ENCODE assay signal across 11 cellular contexts in the genomic region with DNA sequence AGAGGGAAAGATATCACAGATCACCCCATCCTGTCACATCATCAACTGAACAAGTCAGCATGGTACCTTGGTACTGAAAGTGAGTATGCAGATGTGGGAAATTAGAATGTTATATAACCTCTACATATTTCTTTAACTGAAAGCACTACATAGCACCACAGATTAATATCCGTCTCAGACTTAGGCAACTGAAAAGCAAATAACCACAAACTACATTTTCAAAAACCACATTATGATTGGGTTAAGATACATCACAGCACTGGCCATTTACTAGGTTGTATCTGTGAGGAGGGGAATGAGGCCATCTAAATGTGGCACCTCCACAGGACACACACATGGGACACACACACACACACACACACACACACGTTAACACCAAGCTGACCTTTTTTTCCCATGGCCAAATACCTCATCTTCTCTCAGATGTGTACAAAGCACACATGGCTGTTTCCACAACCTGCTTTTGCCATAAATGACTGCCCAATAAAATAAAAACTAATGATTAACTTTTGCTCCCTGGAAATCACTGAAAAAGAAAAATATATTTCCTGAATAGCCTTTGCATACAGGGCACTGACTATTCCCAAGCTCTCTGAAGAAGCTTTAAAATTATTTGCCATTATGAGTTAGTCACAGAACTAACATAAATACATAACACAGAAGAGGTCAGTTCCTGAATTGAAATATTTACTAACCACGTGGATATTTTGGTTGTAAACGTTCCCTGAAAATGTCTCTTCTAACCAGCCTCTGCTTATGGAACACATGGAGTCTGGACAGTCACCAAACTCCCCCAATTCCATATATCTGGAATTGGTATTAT.
A peak's percentile ranks its signal among the peaks of the same experiment; 100 is the strongest.
DNase-seq lines count a peak whose midpoint lies in the region; ATAC-seq and TF ChIP-seq lines count a peak whose summit lies in the region.
"Had no signal": no experiment of that assay in that cellular context is flagged by ENCODE, and none has a peak within 500 bp of the region (broad histone marks: within the 10 kb centered on the region; RNA-seq: fewer than 3 reads in every experiment).

No MANE protein-coding gene starts in this region.

- no peaks in the 10 kb centered on the region for H3K4me1 ChIP-seq in suprapubic skin

- TF ChIP-seq CTCF in suprapubic skin (IDR thresholded peaks at IDR 0.05) (no peak), foreskin fibroblast (IDR thresholded peaks at IDR 0.05; ENCODE audit: low read depth, low read length) (no peak)

- TF ChIP-seq EP300 in suprapubic skin (IDR thresholded peaks at IDR 0.05), result no peak

- peak; percentile 33 for ATAC-seq in GM18502 (IDR thresholded peaks at IDR 0.05; ENCODE audit: poor library complexity, unreplicated experiment)
- ATAC-seq in GM21447 (IDR thresholded peaks at IDR 0.05; ENCODE audit: unreplicated experiment), result peak; percentile 49
- ATAC-seq in HG03432 (IDR thresholded peaks at IDR 0.05; ENCODE audit: unreplicated experiment), result peak; percentile 72
- ATAC-seq in SK-N-SH treated with all-trans-retinoic acid at 6 μM for 48 hours, result no peak

- peaks cover 41 to 48% of the 10 kb centered on the region in 2 donors for H3K4me1 Mint-ChIP-seq in immature natural killer cell

- H3K9me3 Mint-ChIP-seq in immature natural killer cell, result no peaks in the 10 kb centered on the region
- H3K9me3 Mint-ChIP-seq: CD4-positive, alpha-beta memory T cell had no signal

- H3K9me3 ChIP-seq in suprapubic skin, result no peaks in the 10 kb centered on the region

- H3K27me3 Mint-ChIP-seq in immature natural killer cell (ENCODE audit: low read depth in 3 of 3), result peaks cover 0 to 3% (median 0%) of the 10 kb centered on the region in 3 donors
- H3K27me3 Mint-ChIP-seq: CD4-positive, alpha-beta memory T cell had no signal

- DNase-seq in immature natural killer cell (peak; percentile 24 to 38 (median 26)), suprapubic skin (ENCODE audit: low spot score in 2 of 2) (no peak), foreskin fibroblast (no peak)
- DNase-seq in stimulated activated naive CD4-positive, alpha-beta T cell treated with Interleukin-2 at 50 U/mL for 16 hours (lab: John Stamatoyannopoulos, UW), result no peak
- DNase-seq: activated T-cell treated with anti-CD3 and anti-CD28 coated beads, Interleukin-2, amount 50 U/mL, for 1 hour; CD4-positive, alpha-beta memory T cell; SW 1271 had no signal

- 81% methylated on average over 4 of the region's 4 CpGs for WGBS in suprapubic skin

- H3K36me3 Mint-ChIP-seq in immature natural killer cell, result peaks cover 11 to 27% (median 21%) of the 10 kb centered on the region in 3 donors

- no peaks in the 10 kb centered on the region for H3K27me3 ChIP-seq in suprapubic skin

- no peak overlapping the region for H3K4me3 ChIP-seq in suprapubic skin
- H3K4me3 ChIP-seq in foreskin fibroblast (ENCODE audit: low read depth in 1 of 2, low read length in 2 of 2), result no peak overlapping the region

- no peak overlapping the region for H3K27ac ChIP-seq in suprapubic skin

- no peak for TF ChIP-seq POLR2A in suprapubic skin (IDR thresholded peaks at IDR 0.05)

- H3K27ac Mint-ChIP-seq in immature natural killer cell, result peak overlapping the region; percentile 48 to 87 (median 73)

- H3K4me3 Mint-ChIP-seq in immature natural killer cell, result peak overlapping the region; percentile 1 to 42 (median 5)
- H3K4me3 Mint-ChIP-seq: CD4-positive, alpha-beta memory T cell had no signal

- H3K36me3 ChIP-seq in suprapubic skin, result peaks cover 48% of the 10 kb centered on the region

TF ChIP-seq in SK-N-SH treated with all-trans-retinoic acid at 6 μM for 48 hours, 23 proteins besides CTCF, POLR2A, EP300 and RAD21:
- TF ChIP-seq ARNTL (CRISPR knock-in tag; IDR thresholded peaks at IDR 0.05; ENCODE audit: borderline replicate concordance, low read depth), result no peak
- no peak for TF ChIP-seq PPARA (CRISPR knock-in tag; IDR thresholded peaks at IDR 0.05; ENCODE audit: borderline replicate concordance)
- no peak for TF ChIP-seq OSR1 (CRISPR knock-in tag; IDR thresholded peaks at IDR 0.05)
- TF ChIP-seq ZFP3 (CRISPR knock-in tag; IDR thresholded peaks at IDR 0.05), result no peak
- no peak for TF ChIP-seq TOX (CRISPR knock-in tag; IDR thresholded peaks at IDR 0.05; ENCODE audit: borderline replicate concordance)
- TF ChIP-seq BACH2 (CRISPR knock-in tag; IDR thresholded peaks at IDR 0.05; ENCODE audit: borderline replicate concordance), result no peak
- TF ChIP-seq POU6F1 (CRISPR knock-in tag; IDR thresholded peaks at IDR 0.05; ENCODE audit: borderline replicate concordance, low read depth), result no peak
- TF ChIP-seq ESRRG (CRISPR knock-in tag; IDR thresholded peaks at IDR 0.05), result no peak
- TF ChIP-seq SNAI2 (CRISPR knock-in tag; IDR thresholded peaks at IDR 0.05), result no peak
- no peak for TF ChIP-seq ISL1 (CRISPR knock-in tag; IDR thresholded peaks at IDR 0.05)
- TF ChIP-seq ZFP30 (CRISPR knock-in tag; IDR thresholded peaks at IDR 0.05), result no peak
- TF ChIP-seq, protein P1, sequence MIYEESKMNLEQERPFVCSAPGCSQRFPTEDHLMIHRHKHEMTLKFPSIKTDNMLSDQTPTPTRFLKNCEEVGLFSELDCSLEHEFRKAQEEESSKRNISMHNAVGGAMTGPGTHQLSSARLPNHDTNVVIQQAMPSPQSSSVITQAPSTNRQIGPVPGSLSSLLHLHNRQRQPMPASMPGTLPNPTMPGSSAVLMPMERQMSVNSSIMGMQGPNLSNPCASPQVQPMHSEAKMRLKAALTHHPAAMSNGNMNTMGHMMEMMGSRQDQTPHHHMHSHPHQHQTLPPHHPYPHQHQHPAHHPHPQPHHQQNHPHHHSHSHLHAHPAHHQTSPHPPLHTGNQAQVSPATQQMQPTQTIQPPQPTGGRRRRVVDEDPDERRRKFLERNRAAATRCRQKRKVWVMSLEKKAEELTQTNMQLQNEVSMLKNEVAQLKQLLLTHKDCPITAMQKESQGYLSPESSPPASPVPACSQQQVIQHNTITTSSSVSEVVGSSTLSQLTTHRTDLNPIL (CRISPR knock-in tag; IDR thresholded peaks at IDR 0.05; ENCODE audit: low read depth), result no peak
- no peak for TF ChIP-seq TCF4 (CRISPR knock-in tag; IDR thresholded peaks at IDR 0.05; ENCODE audit: borderline replicate concordance)
- TF ChIP-seq, protein P2, sequence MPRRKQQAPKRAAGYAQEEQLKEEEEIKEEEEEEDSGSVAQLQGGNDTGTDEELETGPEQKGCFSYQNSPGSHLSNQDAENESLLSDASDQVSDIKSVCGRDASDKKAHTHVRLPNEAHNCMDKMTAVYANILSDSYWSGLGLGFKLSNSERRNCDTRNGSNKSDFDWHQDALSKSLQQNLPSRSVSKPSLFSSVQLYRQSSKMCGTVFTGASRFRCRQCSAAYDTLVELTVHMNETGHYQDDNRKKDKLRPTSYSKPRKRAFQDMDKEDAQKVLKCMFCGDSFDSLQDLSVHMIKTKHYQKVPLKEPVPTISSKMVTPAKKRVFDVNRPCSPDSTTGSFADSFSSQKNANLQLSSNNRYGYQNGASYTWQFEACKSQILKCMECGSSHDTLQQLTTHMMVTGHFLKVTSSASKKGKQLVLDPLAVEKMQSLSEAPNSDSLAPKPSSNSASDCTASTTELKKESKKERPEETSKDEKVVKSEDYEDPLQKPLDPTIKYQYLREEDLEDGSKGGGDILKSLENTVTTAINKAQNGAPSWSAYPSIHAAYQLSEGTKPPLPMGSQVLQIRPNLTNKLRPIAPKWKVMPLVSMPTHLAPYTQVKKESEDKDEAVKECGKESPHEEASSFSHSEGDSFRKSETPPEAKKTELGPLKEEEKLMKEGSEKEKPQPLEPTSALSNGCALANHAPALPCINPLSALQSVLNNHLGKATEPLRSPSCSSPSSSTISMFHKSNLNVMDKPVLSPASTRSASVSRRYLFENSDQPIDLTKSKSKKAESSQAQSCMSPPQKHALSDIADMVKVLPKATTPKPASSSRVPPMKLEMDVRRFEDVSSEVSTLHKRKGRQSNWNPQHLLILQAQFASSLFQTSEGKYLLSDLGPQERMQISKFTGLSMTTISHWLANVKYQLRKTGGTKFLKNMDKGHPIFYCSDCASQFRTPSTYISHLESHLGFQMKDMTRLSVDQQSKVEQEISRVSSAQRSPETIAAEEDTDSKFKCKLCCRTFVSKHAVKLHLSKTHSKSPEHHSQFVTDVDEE (CRISPR knock-in tag; IDR thresholded peaks at IDR 0.05), result no peak
- TF ChIP-seq RARB (CRISPR knock-in tag; IDR thresholded peaks at IDR 0.05), result no peak

Comparison
In these comparisons a context has a peak if more than half of its experiments do, and no peak if none do; other contexts are left out.
1. DNase-seq: peak in immature natural killer cell (3 of 3); none in suprapubic skin (0 of 2), stimulated activated naive CD4-positive, alpha-beta T cell treated with Interleukin-2 at 50 U/mL for 16 hours (single experiment) and foreskin fibroblast (0 of 2).